In the genomic region with DNA sequence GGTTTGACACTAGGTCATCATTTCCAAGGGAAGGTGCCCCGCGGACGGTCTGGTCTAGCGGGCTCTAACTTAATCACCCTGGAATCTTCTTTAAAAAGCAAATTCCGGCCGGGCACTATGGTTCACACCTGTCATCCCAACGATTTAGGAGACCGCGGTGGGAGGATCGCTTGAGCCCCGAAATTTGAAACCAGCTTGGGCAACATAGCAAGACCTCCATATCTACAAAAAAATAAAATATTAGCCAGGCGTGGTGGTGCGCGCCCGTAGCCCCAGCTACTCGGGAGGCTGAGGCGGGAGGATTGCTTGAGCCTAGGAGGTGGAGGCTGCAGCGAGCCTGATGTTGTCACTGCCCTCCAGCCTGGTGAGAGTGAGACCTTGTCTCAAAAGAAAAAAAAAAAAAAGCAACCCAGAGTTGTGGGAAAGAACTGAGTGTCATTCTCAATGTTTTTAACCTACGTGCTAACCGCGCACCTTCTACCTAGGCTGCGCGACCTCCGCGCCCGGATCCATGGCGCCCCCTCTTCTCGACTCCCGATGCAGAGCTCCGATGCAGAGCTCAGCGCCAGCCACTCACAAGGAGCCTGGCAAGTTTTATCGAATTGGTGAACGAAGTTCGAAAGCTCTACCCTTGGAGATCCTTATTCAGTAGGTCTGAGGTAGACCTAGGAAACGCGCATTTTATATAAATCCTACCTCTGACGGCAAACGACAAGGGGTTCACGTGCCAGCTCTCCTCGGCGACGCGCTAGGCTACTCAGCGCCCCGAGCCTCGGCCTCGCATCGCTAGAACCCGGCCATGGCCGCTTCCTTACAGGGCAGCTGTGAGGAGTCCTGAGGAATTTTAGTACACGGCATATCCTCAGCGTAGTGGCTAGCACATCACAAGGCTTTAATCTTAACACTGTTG, we compare ENCODE assay signal across 8 cellular contexts. TPM values are rescaled to one million over a fixed set of nuclear protein-coding genes. Genes with fewer than 3 reads are reported as not detected.
DNase-seq lines count a peak whose midpoint lies in the region; ATAC-seq, FAIRE-seq and TF ChIP-seq lines count a peak whose summit lies in the region.

No MANE protein-coding gene starts in this region.

- H3K36me3 ChIP-seq in adrenal gland (replicated peaks in 1 of 2) = no peaks in the 10 kb centered on the region
- peaks cover 3% of the 10 kb centered on the region for H3K36me3 ChIP-seq in iPS-15b (ENCODE audit: control insufficient read depth, insufficient read depth, low read length)

- 32 to 37% (median 32%) methylated on average over 42 to 52 of the region's 52 CpGs for WGBS in adrenal gland, 4 donors

- no peaks in the 10 kb centered on the region for H3K36me3 Mint-ChIP-seq in IgD-negative memory B cell

- intact Hi-C loops in adrenal gland (cut with DNase I) = no loop called here

- no peaks in the 10 kb centered on the region for H3K27me3 ChIP-seq in adrenal gland
- H3K27me3 ChIP-seq in iPS-15b (ENCODE audit: control insufficient read depth, insufficient read depth, low read length) = peaks cover 13% of the 10 kb centered on the region

- H3K4me3 Mint-ChIP-seq in IgD-negative memory B cell = peak overlapping the region; percentile 86 to 95 (median 92)

- TF ChIP-seq POLR2A in adrenal gland (IDR thresholded peaks at IDR 0.05) = no peak

- DNase-seq in GM12865 (ENCODE audit: low read depth) (peak; percentile 3), adrenal gland (peak in 4 of 7 donors; percentile 13 to 54 (median 22)), RCC 7860 (ENCODE audit: low spot score) (no peak), glomerular visceral epithelial cell (ENCODE audit: extremely low spot score) (no peak)
- peak; percentile 7 for DNase-seq in stimulated activated CD4-positive, alpha-beta T cell treated with anti-CD3 and anti-CD28 coated beads, Interleukin-4, amount 100 ng/mL, for 1 hour

- H3K27ac Mint-ChIP-seq in IgD-negative memory B cell = peak overlapping the region; percentile 85 to 87 (median 86)

- H3K27ac ChIP-seq in adrenal gland = peak overlapping the region in 4 of 5 donors; percentile 2 to 89 (median 76)

- peak overlapping the region; percentile 16 for H3K9ac ChIP-seq in iPS-15b (ENCODE audit: low read depth, low read length)

- H3K4me1 ChIP-seq in adrenal gland (replicated peaks in 1 of 2) = peaks cover 0 to 13% of the 10 kb centered on the region in 2 donors
- H3K4me1 ChIP-seq in iPS-15b (ENCODE audit: control insufficient read depth, insufficient read depth, low read length) = peaks cover 2% of the 10 kb centered on the region

- H3K27me3 Mint-ChIP-seq in IgD-negative memory B cell = no peaks in the 10 kb centered on the region

- ATAC-seq in GM21619 (IDR thresholded peaks at IDR 0.05; ENCODE audit: unreplicated experiment) = peak; percentile 35

- H3K4me1 Mint-ChIP-seq in IgD-negative memory B cell = peaks cover 9 to 18% (median 14%) of the 10 kb centered on the region in 3 donors

- peaks cover 0 to 5% (median 2%) of the 10 kb centered on the region in 3 donors for H3K9me3 Mint-ChIP-seq in IgD-negative memory B cell

- peak overlapping the region; percentile 77 for H3K4me3 ChIP-seq in GM12865 (ENCODE audit: low read depth, low read length)
- peak overlapping the region in 3 of 4 donors; percentile 8 to 91 (median 81) for H3K4me3 ChIP-seq in adrenal gland
- peak overlapping the region; percentile 72 for H3K4me3 ChIP-seq in iPS-15b (ENCODE audit: low read depth, low read length)

- TF ChIP-seq CTCF in GM12865 (IDR thresholded peaks at IDR 0.05; ENCODE audit: insufficient read depth, low read depth, low read length, missing control alignments) (no peak), adrenal gland (IDR thresholded peaks at IDR 0.05) (no peak)

- no peaks in the 10 kb centered on the region for H3K9me3 ChIP-seq in adrenal gland (replicated peaks in 1 of 3)
- H3K9me3 ChIP-seq in iPS-15b (ENCODE audit: control insufficient read depth, insufficient read depth, low read length) = no peaks in the 10 kb centered on the region

- no peak for FAIRE-seq in RCC 7860 (lab: Jason Lieb, UNC)

RNA-seq across cellular contexts. Expression of a gene that starts 0.9 kb away (rescaled TPM):
- 2.9 TPM for polyA plus RNA-seq in IgD-negative memory B cell
- total RNA-seq in adrenal gland = 10 to 100 TPM; 21.0 to 33.5 (median 26.0) TPM
- 10 to 100 TPM; 10.1 to 22.6 (median 14.5) TPM for polyA plus RNA-seq in adrenal gland

Comparison
In these comparisons a context has a peak if more than half of its experiments do, and no peak if none do; other contexts are left out.
1. DNase-seq: peak in GM12865 (single experiment), adrenal gland (4 of 7) and stimulated activated CD4-positive, alpha-beta T cell treated with anti-CD3 and anti-CD28 coated beads, Interleukin-4, amount 100 ng/mL, for 1 hour (single experiment); none in RCC 7860 (single experiment) and glomerular visceral epithelial cell (single experiment).
2. Peak in every context shown above with its lines, with median percentiles within 50 percentile points of each other: H3K4me3 ChIP-seq.